Comparison of ENCODE assay signal across 1 cellular context in genomic region chr2:71552861-71553301, GRCh38.
TF ChIP-seq lines count a peak whose summit lies in the region.

No MANE protein-coding gene starts in this region.

TF ChIP-seq in H1, 55 proteins besides CTCF, POLR2A, EP300 and RAD21:
- TF ChIP-seq KDM4A (IDR thresholded peaks at IDR 0.05; ENCODE audit: low read depth, low read length, severe bottlenecking) (no peak), ATF3 (IDR thresholded peaks at IDR 0.05; ENCODE audit: insufficient read depth, low read depth, low read length) (no peak), CBX8 (IDR thresholded peaks at IDR 0.05; ENCODE audit: borderline replicate concordance, low read depth, low read length) (no peak), JUN (IDR thresholded peaks at IDR 0.05; ENCODE audit: low read depth, low read length) (no peak), NANOG (IDR thresholded peaks at IDR 0.05; ENCODE audit: insufficient read depth, low read depth, low read length, poor library complexity, severe bottlenecking) (no peak), KDM1A (IDR thresholded peaks at IDR 0.05; ENCODE audit: borderline replicate concordance, low read length) (no peak), SP4 (IDR thresholded peaks at IDR 0.05; ENCODE audit: low read length) (no peak), YY1 (IDR thresholded peaks at IDR 0.05; ENCODE audit: low read depth, low read length) (no peak), EGR1 (IDR thresholded peaks at IDR 0.05; ENCODE audit: borderline replicate concordance, low read depth, low read length) (no peak), MAX (IDR thresholded peaks at IDR 0.05) (no peak), PHF8 (conservative IDR thresholded peaks at IDR 0.05; ENCODE audit: low read depth, low read length) (no peak), POU5F1 (IDR thresholded peaks at IDR 0.05; ENCODE audit: low read depth, low read length) (no peak), ZNF274 (IDR thresholded peaks at IDR 0.05; ENCODE audit: borderline replicate concordance, extremely low read depth, low read length) (no peak), GTF2F1 (IDR thresholded peaks at IDR 0.05; ENCODE audit: borderline replicate concordance, low read depth, low read length) (no peak), BRCA1 (IDR thresholded peaks at IDR 0.05; ENCODE audit: low read depth, low read length) (no peak), NRF1 (IDR thresholded peaks at IDR 0.05; ENCODE audit: low read depth, low read length) (no peak), TEAD4 (IDR thresholded peaks at IDR 0.05; ENCODE audit: low read depth, low read length) (no peak), CHD1 (IDR thresholded peaks at IDR 0.05; ENCODE audit: low read depth, low read length) (no peak)
